ENCODE assay signal across 15 cellular contexts in genomic region chrX:19857131-19857530, GRCh38. TPM values are rescaled to one million over a fixed set of nuclear protein-coding genes. Genes with fewer than 3 reads are reported as not detected.
DNase-seq lines count a peak whose midpoint lies in the region; ATAC-seq and TF ChIP-seq lines count a peak whose summit lies in the region.
"Had no signal": no experiment of that assay in that cellular context is flagged by ENCODE, and none has a peak within 500 bp of the region (broad histone marks: within the 10 kb centered on the region; RNA-seq: fewer than 3 reads in every experiment).

No MANE protein-coding gene starts in this region.

- CTCF ChIA-PET in activated CD8-positive, alpha-beta memory T cell treated with anti-CD3 and anti-CD28 coated beads, Interleukin-2, amount 10 ng/mL, durations not matched to agents 7 days and 5 days (lab: Charles Lee) = no interaction called here

- DNase-seq in activated CD8-positive, alpha-beta memory T cell treated with anti-CD3 and anti-CD28 coated beads, Interleukin-2, amount 10 ng/mL, durations not matched to agents 7 days and 5 days = no peak
- DNase-seq in activated CD8-positive, alpha-beta memory T cell treated with anti-CD3 and anti-CD28 coated beads, Interleukin-2, amount 50 U/mL, for 48 hours = no peak
- DNase-seq in activated naive CD8-positive, alpha-beta T cell treated with anti-CD3 and anti-CD28 coated beads, Interleukin-2, amount 10 ng/mL, durations not matched to agents 7 days and 5 days = no peak
- no peak for DNase-seq in stimulated activated naive B cell treated with anti-CD40 and anti-IgM and Interleukin-4, amounts not matched to agents 10 μg/mL and 1 μg/mL and 100 μg/mL, for 72 hours
- DNase-seq in sigmoid colon = no peak
- DNase-seq: central memory CD4-positive, alpha-beta T cell; endodermal cell; NCI-H1092; psoas muscle; SJCRH30; stimulated activated CD4-positive, alpha-beta T cell treated with anti-CD3 and anti-CD28 coated beads, Interleukin-12 subunit alpha, Interleukin-12 subunit beta, amount 100 ng/mL, for 4 hours had no signal

- no peaks in the 10 kb centered on the region for H3K27me3 Mint-ChIP-seq in activated CD8-positive, alpha-beta memory T cell treated with anti-CD3 and anti-CD28 coated beads, Interleukin-2, amount 10 ng/mL, durations not matched to agents 7 days and 5 days
- no peaks in the 10 kb centered on the region for H3K27me3 Mint-ChIP-seq in activated naive CD8-positive, alpha-beta T cell treated with anti-CD3 and anti-CD28 coated beads, Interleukin-2, amount 10 ng/mL, durations not matched to agents 7 days and 5 days
- H3K27me3 Mint-ChIP-seq in stimulated activated naive B cell treated with anti-CD40 and anti-IgM and Interleukin-4, amounts not matched to agents 10 μg/mL and 1 μg/mL and 100 μg/mL, for 72 hours = no peaks in the 10 kb centered on the region

- H3K27ac Mint-ChIP-seq in activated CD8-positive, alpha-beta memory T cell treated with anti-CD3 and anti-CD28 coated beads, Interleukin-2, amount 10 ng/mL, durations not matched to agents 7 days and 5 days = peak overlapping the region; percentile 32
- peak overlapping the region; percentile 82 for H3K27ac Mint-ChIP-seq in activated naive CD8-positive, alpha-beta T cell treated with anti-CD3 and anti-CD28 coated beads, Interleukin-2, amount 10 ng/mL, durations not matched to agents 7 days and 5 days
- peak overlapping the region; percentile 75 for H3K27ac Mint-ChIP-seq in stimulated activated naive B cell treated with anti-CD40 and anti-IgM and Interleukin-4, amounts not matched to agents 10 μg/mL and 1 μg/mL and 100 μg/mL, for 72 hours

- peaks cover 0 to 8% (median 0%) of the 10 kb centered on the region in 4 donors for H3K4me1 ChIP-seq in sigmoid colon
- H3K4me1 ChIP-seq: psoas muscle had no signal

- peaks cover 31% of the 10 kb centered on the region for H3K4me1 Mint-ChIP-seq in activated CD8-positive, alpha-beta memory T cell treated with anti-CD3 and anti-CD28 coated beads, Interleukin-2, amount 10 ng/mL, durations not matched to agents 7 days and 5 days
- H3K4me1 Mint-ChIP-seq in activated naive CD8-positive, alpha-beta T cell treated with anti-CD3 and anti-CD28 coated beads, Interleukin-2, amount 10 ng/mL, durations not matched to agents 7 days and 5 days = peaks cover 20% of the 10 kb centered on the region
- peaks cover 24 to 57% of the 10 kb centered on the region in 2 donors for H3K4me1 Mint-ChIP-seq in stimulated activated naive B cell treated with anti-CD40 and anti-IgM and Interleukin-4, amounts not matched to agents 10 μg/mL and 1 μg/mL and 100 μg/mL, for 72 hours

- no peak for TF ChIP-seq CTCF in sigmoid colon (IDR thresholded peaks at IDR 0.05)

- no peak for TF ChIP-seq EP300 in sigmoid colon (IDR thresholded peaks at IDR 0.05)

- POLR2A ChIA-PET in activated naive CD8-positive, alpha-beta T cell treated with anti-CD3 and anti-CD28 coated beads, Interleukin-2, amount 10 ng/mL, durations not matched to agents 7 days and 5 days (lab: Charles Lee) = no interaction called here

- H3K9me3 Mint-ChIP-seq in activated CD8-positive, alpha-beta memory T cell treated with anti-CD3 and anti-CD28 coated beads, Interleukin-2, amount 10 ng/mL, durations not matched to agents 7 days and 5 days (ENCODE audit: low read depth) = no peaks in the 10 kb centered on the region
- H3K9me3 Mint-ChIP-seq in activated naive CD8-positive, alpha-beta T cell treated with anti-CD3 and anti-CD28 coated beads, Interleukin-2, amount 10 ng/mL, durations not matched to agents 7 days and 5 days = no peaks in the 10 kb centered on the region
- no peaks in the 10 kb centered on the region for H3K9me3 Mint-ChIP-seq in stimulated activated naive B cell treated with anti-CD40 and anti-IgM and Interleukin-4, amounts not matched to agents 10 μg/mL and 1 μg/mL and 100 μg/mL, for 72 hours

- no peak overlapping the region for H3K4me3 ChIP-seq in sigmoid colon
- H3K4me3 ChIP-seq: psoas muscle, SJCRH30 had no signal

- no peaks in the 10 kb centered on the region for H3K27me3 ChIP-seq in sigmoid colon
- H3K27me3 ChIP-seq: SJCRH30 had no signal

- H3K27ac ChIP-seq in KOPT-K1 (ENCODE audit: low read depth, low read length, poor library complexity, severe bottlenecking) = peak overlapping the region; percentile 75
- no peak overlapping the region for H3K27ac ChIP-seq in sigmoid colon
- H3K27ac ChIP-seq: psoas muscle, SJCRH30 had no signal

- intact Hi-C loops in sigmoid colon (cut with DNase I) = no loop called here

- peaks cover 12% of the 10 kb centered on the region for H3K36me3 Mint-ChIP-seq in activated CD8-positive, alpha-beta memory T cell treated with anti-CD3 and anti-CD28 coated beads, Interleukin-2, amount 10 ng/mL, durations not matched to agents 7 days and 5 days
- H3K36me3 Mint-ChIP-seq in activated naive CD8-positive, alpha-beta T cell treated with anti-CD3 and anti-CD28 coated beads, Interleukin-2, amount 10 ng/mL, durations not matched to agents 7 days and 5 days = peaks cover 16% of the 10 kb centered on the region
- H3K36me3 Mint-ChIP-seq in stimulated activated naive B cell treated with anti-CD40 and anti-IgM and Interleukin-4, amounts not matched to agents 10 μg/mL and 1 μg/mL and 100 μg/mL, for 72 hours = peaks cover 17 to 31% of the 10 kb centered on the region in 2 donors

- WGBS in sigmoid colon, 2 donors = 70 to 83% methylated on average over 4 of the region's 4 CpGs

- H3K9me3 ChIP-seq in KOPT-K1 (ENCODE audit: insufficient read depth, low read length, poor library complexity, severe bottlenecking) (no peaks in the 10 kb centered on the region), sigmoid colon (no peaks in the 10 kb centered on the region)
- H3K9me3 ChIP-seq: psoas muscle, SJCRH30 had no signal

- ATAC-seq in activated CD8-positive, alpha-beta memory T cell treated with anti-CD3 and anti-CD28 coated beads, Interleukin-2, amount 10 ng/mL, durations not matched to agents 7 days and 5 days = no peak
- peak; percentile 34 for ATAC-seq in activated naive CD8-positive, alpha-beta T cell treated with anti-CD3 and anti-CD28 coated beads, Interleukin-2, amount 10 ng/mL, durations not matched to agents 7 days and 5 days (ENCODE audit: low read depth)
- peak in 1 of 2 donors; percentile 5 for ATAC-seq in stimulated activated naive B cell treated with anti-CD40 and anti-IgM and Interleukin-4, amounts not matched to agents 10 μg/mL and 1 μg/mL and 100 μg/mL, for 72 hours (replicated peaks)
- no peak for ATAC-seq in GM21381 (IDR thresholded peaks at IDR 0.05; ENCODE audit: unreplicated experiment)
- no peak for ATAC-seq in HG03196 (IDR thresholded peaks at IDR 0.05; ENCODE audit: unreplicated experiment)
- ATAC-seq: left lobe of liver, psoas muscle had no signal

- no peak for TF ChIP-seq POLR2A in sigmoid colon (IDR thresholded peaks at IDR 0.05)

- H3K36me3 ChIP-seq in KOPT-K1 (ENCODE audit: insufficient read depth, low read length) = peaks cover 11% of the 10 kb centered on the region
- H3K36me3 ChIP-seq in sigmoid colon = no peaks in the 10 kb centered on the region
- H3K36me3 ChIP-seq: SJCRH30 had no signal

- no peak overlapping the region for H3K4me3 Mint-ChIP-seq in activated CD8-positive, alpha-beta memory T cell treated with anti-CD3 and anti-CD28 coated beads, Interleukin-2, amount 10 ng/mL, durations not matched to agents 7 days and 5 days
- peak overlapping the region; percentile 52 for H3K4me3 Mint-ChIP-seq in activated naive CD8-positive, alpha-beta T cell treated with anti-CD3 and anti-CD28 coated beads, Interleukin-2, amount 10 ng/mL, durations not matched to agents 7 days and 5 days
- H3K4me3 Mint-ChIP-seq in stimulated activated naive B cell treated with anti-CD40 and anti-IgM and Interleukin-4, amounts not matched to agents 10 μg/mL and 1 μg/mL and 100 μg/mL, for 72 hours = peak overlapping the region; percentile 11 to 60
- H3K4me3 Mint-ChIP-seq: endodermal cell had no signal

RNA-seq across cellular contexts. Expression of gene SH3KBP1, which starts 30.3 kb away (rescaled TPM):
- total RNA-seq in activated CD8-positive, alpha-beta memory T cell treated with anti-CD3 and anti-CD28 coated beads, Interleukin-2, amount 10 ng/mL, durations not matched to agents 7 days and 5 days = 100 to 1,000 TPM in 1 of 2 experiments, 10 to 100 TPM in 1; 99.7 to 119 TPM
- 100 to 1,000 TPM; 108 TPM for total RNA-seq in activated naive CD8-positive, alpha-beta T cell treated with anti-CD3 and anti-CD28 coated beads, Interleukin-2, amount 10 ng/mL, durations not matched to agents 7 days and 5 days
- 10 to 100 TPM in 1 of 4 donors, 1 to 10 TPM in 3; 4.6 to 15.2 (median 6.2) TPM for total RNA-seq in sigmoid colon
- polyA plus RNA-seq in sigmoid colon = 10 to 100 TPM; 38.4 to 44.4 (median 42.6) TPM

Comparison
In these comparisons a context has a peak if more than half of its experiments do, and no peak if none do; other contexts are left out.
1. H3K27ac Mint-ChIP-seq: peak in every context shown above with its lines; median percentile 82 in activated naive CD8-positive, alpha-beta T cell treated with anti-CD3 and anti-CD28 coated beads, Interleukin-2, amount 10 ng/mL, durations not matched to agents 7 days and 5 days; 75 in stimulated activated naive B cell treated with anti-CD40 and anti-IgM and Interleukin-4, amounts not matched to agents 10 μg/mL and 1 μg/mL and 100 μg/mL, for 72 hours; 32 in activated CD8-positive, alpha-beta memory T cell treated with anti-CD3 and anti-CD28 coated beads, Interleukin-2, amount 10 ng/mL, durations not matched to agents 7 days and 5 days.
2. RNA of gene SH3KBP1, which starts 30.3 kb away (total RNA-seq): 99.7 to 119 TPM in activated CD8-positive, alpha-beta memory T cell treated with anti-CD3 and anti-CD28 coated beads, Interleukin-2, amount 10 ng/mL, durations not matched to agents 7 days and 5 days and 108 TPM in activated naive CD8-positive, alpha-beta T cell treated with anti-CD3 and anti-CD28 coated beads, Interleukin-2, amount 10 ng/mL, durations not matched to agents 7 days and 5 days; 4.6 to 15.2 TPM in sigmoid colon; every median in the first group is over 4 times any median in the second.